20 cellular contexts compared by ENCODE assay signal in the genomic region with DNA sequence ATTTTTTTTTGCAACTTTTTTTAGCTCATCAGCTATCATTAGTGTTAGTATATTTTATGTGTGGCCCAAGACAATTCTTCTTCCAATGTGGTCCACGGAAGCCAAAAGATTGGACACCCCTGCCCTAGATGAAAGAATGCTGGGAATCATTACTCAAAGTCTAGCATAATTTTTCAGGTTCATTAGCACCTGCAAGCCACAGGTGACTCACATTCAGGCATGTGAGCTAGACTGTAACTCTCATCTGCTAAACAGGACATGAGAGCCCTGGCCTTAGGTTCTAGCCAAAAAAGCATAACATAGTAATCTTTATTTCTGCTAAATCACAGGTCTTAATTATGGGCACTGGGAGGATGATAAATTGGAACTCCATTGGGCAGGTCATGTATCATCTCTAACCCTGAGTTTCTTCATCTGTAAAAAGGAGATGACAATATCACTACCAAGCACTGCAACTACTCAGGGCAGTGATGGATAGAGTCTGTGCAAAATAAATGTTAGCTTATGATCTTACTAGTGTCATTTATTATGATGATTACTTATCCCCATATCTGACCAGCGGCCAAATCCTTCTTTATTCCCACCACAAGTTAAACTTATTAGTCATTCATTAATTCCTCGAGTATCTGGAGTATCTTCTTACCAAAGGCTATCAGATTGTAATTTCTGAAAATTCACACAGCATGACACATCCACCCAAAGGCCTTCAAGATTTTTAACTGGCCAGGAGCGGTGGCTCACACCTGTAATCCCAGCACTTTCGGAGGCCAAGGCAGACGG.
DNase-seq lines count a peak whose midpoint lies in the region; ATAC-seq, FAIRE-seq and TF ChIP-seq lines count a peak whose summit lies in the region.
"Had no signal": no experiment of that assay in that cellular context is flagged by ENCODE, and none has a peak within 500 bp of the region (broad histone marks: within the 10 kb centered on the region; RNA-seq: fewer than 3 reads in every experiment).

No MANE protein-coding gene starts in this region.

- H3K9me3 ChIP-seq in IMR-90 (ENCODE audit: control insufficient read depth, insufficient read depth, low read length) = no peaks in the 10 kb centered on the region
- no peaks in the 10 kb centered on the region for H3K9me3 ChIP-seq in astrocyte (ENCODE audit: insufficient read depth, low read depth, low read length)
- H3K9me3 ChIP-seq in transverse colon = no peaks in the 10 kb centered on the region
- H3K9me3 ChIP-seq: BLaER1 treated with 17β-estradiol and CSF1 and Interleukin-3, amounts not matched to agents 10 nM and 100 nM; HAP-1 had no signal

- no peaks in the 10 kb centered on the region for H3K79me2 ChIP-seq in astrocyte (ENCODE audit: insufficient read depth, low read length)

- H3K14ac ChIP-seq in IMR-90 (replicated peaks; ENCODE audit: low read depth, low read length) = no peak overlapping the region

- DNase-seq in IMR-90 = peak; percentile 42
- DNase-seq in astrocyte (ENCODE audit: low read depth) = peak; percentile 78
- DNase-seq in iris pigment epithelial cell (ENCODE audit: low read depth) = peak; percentile 56
- DNase-seq in transverse colon = no peak
- no peak for DNase-seq in nucleus accumbens (lab: John Stamatoyannopoulos, UW)
- no peak for DNase-seq in activated CD4-positive, alpha-beta memory T cell treated with anti-CD3 and anti-CD28 coated beads, Interleukin-2, amount 10 ng/mL, durations not matched to agents 7 days and 5 days
- DNase-seq in activated naive CD4-positive, alpha-beta T cell treated with anti-CD3 and anti-CD28 coated beads, Interleukin-2, amount 50 U/mL, for 16 hours = no peak
- DNase-seq: CD8-positive, alpha-beta T cell; DMS53; Karpas-422; NCI-H1092 treated with DMSO at 0.1 percent for 48 hours; NCI-H2081; NCI-H748 treated with DMSO at 0.1 percent for 48 hours; NK-92 treated with Interleukin-12 subunit alpha and Interleukin-12 subunit beta, amount 100 ng/mL, for 24 hours; Right ventricle myocardium superior had no signal

- intact Hi-C loops in IMR-90 (cut with micrococcal nuclease) = no loop called here
- intact Hi-C loops in transverse colon (cut with DNase I; ENCODE audit: low total_unique reads) = no loop called here

- no peak for TF ChIP-seq RAD21 in IMR-90 (IDR thresholded peaks at IDR 0.05; ENCODE audit: low read length)

- no peak overlapping the region for H4K5ac ChIP-seq in IMR-90 (ENCODE audit: low read depth, low read length)

- no peaks in the 10 kb centered on the region for H3K9me1 ChIP-seq in IMR-90 (ENCODE audit: insufficient read depth, low read length)

- POLR2A ChIA-PET in IMR-90 (lab: Charles Lee; ENCODE audit: unreplicated experiment) = no interaction called here
- POLR2A ChIA-PET in activated CD4-positive, alpha-beta memory T cell treated with anti-CD3 and anti-CD28 coated beads, Interleukin-2, amount 10 ng/mL, durations not matched to agents 7 days and 5 days (lab: Charles Lee) = no interaction called here

- no peaks in the 10 kb centered on the region for H3K27me3 ChIP-seq in IMR-90 (ENCODE audit: control insufficient read depth, insufficient read depth, low read length)
- no peaks in the 10 kb centered on the region for H3K27me3 ChIP-seq in astrocyte (ENCODE audit: insufficient read depth, low read length)
- no peaks in the 10 kb centered on the region for H3K27me3 ChIP-seq in transverse colon
- H3K27me3 ChIP-seq: BLaER1 treated with 17β-estradiol and CSF1 and Interleukin-3, amounts not matched to agents 10 nM and 100 nM had no signal

- in situ Hi-C loops in IMR-90 (cut with MboI; ENCODE audit: low sequenced_read_pairs) = no loop called here
- in situ Hi-C loops in transverse colon (cut with MboI; ENCODE audit: low pct_ligation_motif_present in 1 of 4, low pct_unique_long_range_greater_than_20kb in 1 of 4, low sequenced_read_pairs in 3 of 4) = no loop called here

- BruUV-seq in IMR-90 (replicated peaks; lab: Mats Ljungman, UMichigan) = no TSS peak

- H2BK15ac ChIP-seq in IMR-90 (ENCODE audit: low read depth, low read length) = no peak overlapping the region

- peaks cover 2% of the 10 kb centered on the region for H3K9me3 Mint-ChIP-seq in astrocyte (ENCODE audit: unreplicated experiment)
- H3K9me3 Mint-ChIP-seq in activated CD4-positive, alpha-beta memory T cell treated with anti-CD3 and anti-CD28 coated beads, Interleukin-2, amount 10 ng/mL, durations not matched to agents 7 days and 5 days = no peaks in the 10 kb centered on the region
- H3K9me3 Mint-ChIP-seq: CD8-positive, alpha-beta T cell; IgD-negative memory B cell had no signal

- H3K9ac ChIP-seq in IMR-90 (ENCODE audit: low read depth, low read length) = no peak overlapping the region
- no peak overlapping the region for H3K9ac ChIP-seq in astrocyte (ENCODE audit: low read length)
- H3K9ac ChIP-seq: BLaER1 treated with 17β-estradiol and CSF1 and Interleukin-3, amounts not matched to agents 10 nM and 100 nM had no signal

- H3K36me3 Mint-ChIP-seq in astrocyte (ENCODE audit: low read depth, unreplicated experiment) = peaks cover 13% of the 10 kb centered on the region
- H3K36me3 Mint-ChIP-seq in activated CD4-positive, alpha-beta memory T cell treated with anti-CD3 and anti-CD28 coated beads, Interleukin-2, amount 10 ng/mL, durations not matched to agents 7 days and 5 days (ENCODE audit: low read depth) = peaks cover 3% of the 10 kb centered on the region
- H3K36me3 Mint-ChIP-seq: CD8-positive, alpha-beta T cell had no signal

- no peaks in the 10 kb centered on the region for H3K4me1 Mint-ChIP-seq in astrocyte (ENCODE audit: low read depth, unreplicated experiment)
- peaks cover 2% of the 10 kb centered on the region for H3K4me1 Mint-ChIP-seq in activated CD4-positive, alpha-beta memory T cell treated with anti-CD3 and anti-CD28 coated beads, Interleukin-2, amount 10 ng/mL, durations not matched to agents 7 days and 5 days

- H2BK5ac ChIP-seq in IMR-90 (ENCODE audit: low read depth, low read length, poor library complexity, severe bottlenecking) = no peak overlapping the region

- no peak for TF ChIP-seq EP300 in transverse colon (IDR thresholded peaks at IDR 0.05; ENCODE audit: low read depth)

- TF ChIP-seq CTCF in IMR-90 (conservative IDR thresholded peaks at IDR 0.05; ENCODE audit: low read depth, low read length) = no peak
- TF ChIP-seq CTCF in astrocyte (IDR thresholded peaks at IDR 0.05; ENCODE audit: insufficient read depth, low read depth, low read length) = no peak
- TF ChIP-seq CTCF in transverse colon (IDR thresholded peaks at IDR 0.05) = no peak

- no peak overlapping the region for H3K4ac ChIP-seq in IMR-90 (ENCODE audit: low read depth, low read length)

- H2BK20ac ChIP-seq in IMR-90 (ENCODE audit: low read depth, low read length) = no peak overlapping the region

- H3K23ac ChIP-seq in IMR-90 (ENCODE audit: low read depth, low read length) = no peak overlapping the region

- no CpG with 5 or more reads among the region's 6 CpGs for WGBS in IMR-90 (ENCODE audit: extremely low coverage in 2 of 2, insufficient read length in 1 of 2), 2 experiments
- WGBS in transverse colon (ENCODE audit: low coverage in 1 of 2), 2 donors = 90 to 91% methylated on average over 4 to 6 of the region's 6 CpGs

- H3K27ac ChIP-seq in IMR-90 (ENCODE audit: insufficient read depth, low read length) (no peak overlapping the region), astrocyte (ENCODE audit: low read depth, low read length) (no peak overlapping the region), transverse colon (peak overlapping the region in 3 of 4 donors; percentile 54 to 61 (median 59))
- H3K27ac ChIP-seq: BLaER1 treated with 17β-estradiol and CSF1 and Interleukin-3, amounts not matched to agents 10 nM and 100 nM; SK-N-MC had no signal

- H3K79me1 ChIP-seq in IMR-90 (ENCODE audit: low read depth in 1 of 2, low read length in 2 of 2) = no peaks in the 10 kb centered on the region

- no peak overlapping the region for H3K4me2 ChIP-seq in IMR-90 (ENCODE audit: low read depth, low read length)
- H3K4me2 ChIP-seq in astrocyte (ENCODE audit: low read length) = no peak overlapping the region
- H3K4me2 ChIP-seq: BLaER1 treated with 17β-estradiol and CSF1 and Interleukin-3, amounts not matched to agents 10 nM and 100 nM had no signal

- no peak overlapping the region for H3K56ac ChIP-seq in IMR-90 (ENCODE audit: extremely low read depth, insufficient read depth, low read length)

- no peaks in the 10 kb centered on the region; the same call in 1 of the 2 replicates for H3K4me1 ChIP-seq in IMR-90 (ENCODE audit: control insufficient read depth, insufficient read depth, low read length)
- no peaks in the 10 kb centered on the region for H3K4me1 ChIP-seq in astrocyte (ENCODE audit: insufficient read depth, low read length)
- peaks cover 0 to 19% (median 4%) of the 10 kb centered on the region in 4 donors for H3K4me1 ChIP-seq in transverse colon
- H3K4me1 ChIP-seq: HAP-1 had no signal

- H2BK120ac ChIP-seq in IMR-90 (ENCODE audit: low read depth, low read length) = no peak overlapping the region

- no peak overlapping the region for H4K91ac ChIP-seq in IMR-90 (ENCODE audit: insufficient read depth, low read depth, low read length)

- H3K27ac Mint-ChIP-seq in astrocyte (ENCODE audit: unreplicated experiment) = no peak overlapping the region
- no peak overlapping the region for H3K27ac Mint-ChIP-seq in activated CD4-positive, alpha-beta memory T cell treated with anti-CD3 and anti-CD28 coated beads, Interleukin-2, amount 10 ng/mL, durations not matched to agents 7 days and 5 days
- H3K27ac Mint-ChIP-seq: CD8-positive, alpha-beta T cell; IgD-negative memory B cell had no signal

- no peak for ATAC-seq in IMR-90 (ENCODE audit: low read depth)
- ATAC-seq: CD8-positive, alpha-beta T cell had no signal

- H3K27me3 Mint-ChIP-seq in astrocyte (ENCODE audit: low read depth, unreplicated experiment) = no peaks in the 10 kb centered on the region
- peaks cover 17% of the 10 kb centered on the region for H3K27me3 Mint-ChIP-seq in activated CD4-positive, alpha-beta memory T cell treated with anti-CD3 and anti-CD28 coated beads, Interleukin-2, amount 10 ng/mL, durations not matched to agents 7 days and 5 days

- no peak overlapping the region for H3K18ac ChIP-seq in IMR-90 (ENCODE audit: low read depth, low read length)

- H2AFZ ChIP-seq in IMR-90 (replicated peaks; ENCODE audit: low read length, poor library complexity) (no peak overlapping the region), astrocyte (ENCODE audit: low read depth, low read length) (no peak overlapping the region)

- no peak overlapping the region for H3K4me3 Mint-ChIP-seq in astrocyte (ENCODE audit: unreplicated experiment)
- H3K4me3 Mint-ChIP-seq in activated CD4-positive, alpha-beta memory T cell treated with anti-CD3 and anti-CD28 coated beads, Interleukin-2, amount 10 ng/mL, durations not matched to agents 7 days and 5 days = no peak overlapping the region
- H3K4me3 Mint-ChIP-seq: CD8-positive, alpha-beta T cell; IgD-negative memory B cell had no signal

- H4K8ac ChIP-seq in IMR-90 (ENCODE audit: low read depth in 2 of 2, low read length in 2 of 2) = no peak overlapping the region

- H4K20me1 ChIP-seq in IMR-90 (ENCODE audit: insufficient read depth, low read length) = no peaks in the 10 kb centered on the region
- H4K20me1 ChIP-seq in astrocyte (ENCODE audit: insufficient read depth, low read length) = no peaks in the 10 kb centered on the region
- H4K20me1 ChIP-seq: BLaER1 treated with 17β-estradiol and CSF1 and Interleukin-3, amounts not matched to agents 10 nM and 100 nM had no signal

- no peak for FAIRE-seq in astrocyte (lab: Jason Lieb, UNC)
- FAIRE-seq: HTR-8/SVneo had no signal

- H2AK9ac ChIP-seq in IMR-90 (replicated peaks; ENCODE audit: low read depth, low read length, poor library complexity) = no peak overlapping the region

- H2AK5ac ChIP-seq in IMR-90 (ENCODE audit: low read depth, low read length) = no peak overlapping the region

- dilution Hi-C loops in IMR-90 (cut with HindIII; ENCODE audit: low sequenced_read_pairs, unreplicated experiment) = no loop called here

- peaks cover 1% of the 10 kb centered on the region; the same call in 1 of the 2 replicates for H3K36me3 ChIP-seq in IMR-90 (ENCODE audit: control insufficient read depth, insufficient read depth, low read length)
- no peaks in the 10 kb centered on the region for H3K36me3 ChIP-seq in astrocyte (ENCODE audit: insufficient read depth, low read length)
- H3K36me3 ChIP-seq in transverse colon = peaks cover 0 to 4% (median 0%) of the 10 kb centered on the region in 4 donors
- H3K36me3 ChIP-seq: HAP-1 had no signal

- CTCF ChIA-PET in IMR-90 (lab: Yijun Ruan, JAX) = no interaction called here
- CTCF ChIA-PET in activated CD4-positive, alpha-beta memory T cell treated with anti-CD3 and anti-CD28 coated beads, Interleukin-2, amount 10 ng/mL, durations not matched to agents 7 days and 5 days (lab: Charles Lee) = no interaction called here

- no peak overlapping the region for H3K4me3 ChIP-seq in IMR-90 (ENCODE audit: insufficient read depth, low read depth, low read length)
- H3K4me3 ChIP-seq in astrocyte (ENCODE audit: insufficient read depth, low read depth, low read length) = no peak overlapping the region
- no peak overlapping the region for H3K4me3 ChIP-seq in transverse colon
- H3K4me3 ChIP-seq: BLaER1 treated with 17β-estradiol and CSF1 and Interleukin-3, amounts not matched to agents 10 nM and 100 nM; HAP-1; SK-N-MC had no signal

- TF ChIP-seq POLR2A in IMR-90 (IDR thresholded peaks at IDR 0.05; ENCODE audit: low read depth, low read length) (no peak), transverse colon (IDR thresholded peaks at IDR 0.05) (no peak)

Comparison
In these comparisons a context has a peak if more than half of its experiments do, and no peak if none do; other contexts are left out.
1. DNase-seq: peak in IMR-90 (single experiment), astrocyte (single experiment) and iris pigment epithelial cell (single experiment); none in transverse colon (single experiment), nucleus accumbens (0 of 56), activated CD4-positive, alpha-beta memory T cell treated with anti-CD3 and anti-CD28 coated beads, Interleukin-2, amount 10 ng/mL, durations not matched to agents 7 days and 5 days (single experiment) and activated naive CD4-positive, alpha-beta T cell treated with anti-CD3 and anti-CD28 coated beads, Interleukin-2, amount 50 U/mL, for 16 hours (single experiment).
2. H3K27ac ChIP-seq: peak in transverse colon (3 of 4); none in IMR-90 (single experiment) and astrocyte (single experiment).